Comparison of ENCODE assay signal across 19 cellular contexts in genomic region chr6:47145212-47145611, GRCh38.
"Had no signal": no experiment of that assay in that cellular context is flagged by ENCODE, and none has a peak within 500 bp of the region (broad histone marks: within the 10 kb centered on the region; RNA-seq: fewer than 3 reads in every experiment).

No MANE protein-coding gene starts in this region.

- H3K9me3 ChIP-seq: ascending aorta, esophagus squamous epithelium, neutrophil, suprapubic skin had no signal

- H3K27ac ChIP-seq: ascending aorta, cardiac muscle cell, esophagus squamous epithelium, neutrophil, parathyroid adenoma, suprapubic skin had no signal

- ATAC-seq: activated CD4-positive, CD25-positive, alpha-beta regulatory T cell treated with anti-CD3 and anti-CD28 coated beads, Interleukin-2, amount 50 U/mL, for 24 hours; activated naive CD8-positive, alpha-beta T cell treated with anti-CD3 and anti-CD28 coated beads, Interleukin-2, amount 50 U/mL, for 24 hours; natural killer cell treated with Interleukin-12 subunit alpha and Interleukin-12 subunit beta and Interleukin-15 and Interleukin-18, amount 100 ng/mL, for 72 hours had no signal

- DNase-seq: activated CD8-positive, alpha-beta memory T cell treated with anti-CD3 and anti-CD28 coated beads for 24 hours; activated CD8-positive, alpha-beta memory T cell treated with anti-CD3 and anti-CD28 coated beads, Interleukin-2, amount 50 U/mL, for 48 hours; activated effector memory CD4-positive, alpha-beta T cell treated with Interleukin-2 at 50 U/mL for 16 hours; activated naive CD4-positive, alpha-beta T cell treated with anti-CD3 and anti-CD28 coated beads, Interleukin-2, amount 10 ng/mL, durations not matched to agents 7 days and 5 days; activated naive CD8-positive, alpha-beta T cell treated with anti-CD3 and anti-CD28 coated beads, Interleukin-2, amount 50 U/mL, for 24 hours; activated T-cell treated with anti-CD3 and anti-CD28 coated beads, Interleukin-2, amount 50 U/mL, for 48 hours; dermis blood vessel endothelial cell; effector memory CD4-positive, alpha-beta T cell; esophagus squamous epithelium; heart left ventricle; mesendoderm; T1000 had no signal

- H2AFZ ChIP-seq: parathyroid adenoma had no signal

- H3K4me1 ChIP-seq: ascending aorta, parathyroid adenoma, suprapubic skin had no signal

- H3K79me2 ChIP-seq: parathyroid adenoma had no signal

- H3K27me3 ChIP-seq: ascending aorta, cardiac muscle cell, esophagus squamous epithelium, heart left ventricle, neutrophil, suprapubic skin had no signal

- H3K4me3 ChIP-seq: ascending aorta, cardiac muscle cell, esophagus squamous epithelium, heart left ventricle, suprapubic skin had no signal

- H3K36me3 ChIP-seq: ascending aorta, cardiac muscle cell, esophagus squamous epithelium, heart left ventricle, neutrophil, suprapubic skin had no signal

- H3K9ac ChIP-seq: parathyroid adenoma had no signal
